Comparison of ENCODE assay signal across 8 cellular contexts in genomic region chr20:20466341-20466879, GRCh38.
DNase-seq lines count a peak whose midpoint lies in the region; ATAC-seq and TF ChIP-seq lines count a peak whose summit lies in the region.

No MANE protein-coding gene starts in this region.

- TF ChIP-seq CTCF in gastrocnemius medialis (IDR thresholded peaks at IDR 0.05 in 4 of 5, conservative IDR thresholded peaks at IDR 0.05 in 1 of 5) (no peak), progenitor cell of endocrine pancreas (IDR thresholded peaks at IDR 0.05; ENCODE audit: unreplicated experiment) (no peak)

- H3K9me3 Mint-ChIP-seq in activated CD4-positive, alpha-beta memory T cell treated with anti-CD3 and anti-CD28 coated beads for 36 hours = no peaks in the 10 kb centered on the region
- H3K9me3 Mint-ChIP-seq in progenitor cell of endocrine pancreas (ENCODE audit: low read depth) = no peaks in the 10 kb centered on the region

- H3K4me1 Mint-ChIP-seq in activated CD4-positive, alpha-beta memory T cell treated with anti-CD3 and anti-CD28 coated beads for 36 hours (ENCODE audit: low read depth) = peaks cover 24% of the 10 kb centered on the region
- peaks cover 12% of the 10 kb centered on the region for H3K4me1 Mint-ChIP-seq in progenitor cell of endocrine pancreas (ENCODE audit: low read depth)

- CTCF ChIA-PET in activated CD4-positive, alpha-beta memory T cell treated with anti-CD3 and anti-CD28 coated beads for 36 hours (lab: Charles Lee) = interaction anchor here (1.1 to 1.2 kb wide), 2 partner anchors 10 to 30 kb away, joined by 3 to 6 read pairs; no protein-coding TSS in a partner anchor

- H3K27me3 ChIP-seq in gastrocnemius medialis = no peaks in the 10 kb centered on the region

- peaks cover 19% of the 10 kb centered on the region for H3K36me3 Mint-ChIP-seq in activated CD4-positive, alpha-beta memory T cell treated with anti-CD3 and anti-CD28 coated beads for 36 hours
- peaks cover 10% of the 10 kb centered on the region for H3K36me3 Mint-ChIP-seq in progenitor cell of endocrine pancreas (ENCODE audit: insufficient read depth)

- H3K27ac Mint-ChIP-seq in activated CD4-positive, alpha-beta memory T cell treated with anti-CD3 and anti-CD28 coated beads for 36 hours = peak overlapping the region; percentile 81
- H3K27ac Mint-ChIP-seq in progenitor cell of endocrine pancreas = no peak overlapping the region

- POLR2A ChIA-PET in activated CD4-positive, alpha-beta memory T cell treated with anti-CD3 and anti-CD28 coated beads for 36 hours (lab: Charles Lee) = interaction anchor here (0.9 to 1.0 kb wide), 2 partner anchors 20 to 22 kb away, joined by 3 to 4 read pairs; no protein-coding TSS in a partner anchor

- TF ChIP-seq POLR2A in GM19193 (IDR thresholded peaks at IDR 0.05; ENCODE audit: extremely low read depth, insufficient read depth, insufficient read length) (peak; percentile 42), gastrocnemius medialis (IDR thresholded peaks at IDR 0.05) (no peak)

- DNase-seq in Daoy (ENCODE audit: low read depth) (peak; percentile 52), gastrocnemius medialis (no peak), germinal center (ENCODE audit: low spot score) (no peak), NOMO-1 (lab: John Stamatoyannopoulos, UW; ENCODE audit: unreplicated experiment in 2 of 2) (no peak), progenitor cell of endocrine pancreas (ENCODE audit: low spot score, unreplicated experiment) (no peak)
- peak; percentile 64 for DNase-seq in activated CD4-positive, alpha-beta memory T cell treated with anti-CD3 and anti-CD28 coated beads for 36 hours

- in situ Hi-C loops in gastrocnemius medialis (cut with MboI; ENCODE audit: low sequenced_read_pairs in 4 of 4) = no loop called here

- peaks cover 0 to 14% of the 10 kb centered on the region in 2 donors for H3K36me3 ChIP-seq in gastrocnemius medialis

- H3K9me3 ChIP-seq in gastrocnemius medialis = no peaks in the 10 kb centered on the region

- H3K4me3 Mint-ChIP-seq in activated CD4-positive, alpha-beta memory T cell treated with anti-CD3 and anti-CD28 coated beads for 36 hours = no peak overlapping the region
- no peak overlapping the region for H3K4me3 Mint-ChIP-seq in progenitor cell of endocrine pancreas (ENCODE audit: low read depth)

- intact Hi-C loops in activated CD4-positive, alpha-beta memory T cell treated with anti-CD3 and anti-CD28 coated beads for 36 hours (cut with micrococcal nuclease) = loop anchor here (1.0 kb wide), 1 partner anchor 25 kb away; no protein-coding TSS in a partner anchor
- intact Hi-C loops in gastrocnemius medialis (cut with DNase I; ENCODE audit: low total_unique reads) = no loop called here

- ATAC-seq in HG03135 (IDR thresholded peaks at IDR 0.05; ENCODE audit: unreplicated experiment) (peak; percentile 89), gastrocnemius medialis (peak; percentile 33 to 45)

- H3K27ac ChIP-seq in gastrocnemius medialis = no peak overlapping the region

- no peak overlapping the region for H3K4me3 ChIP-seq in gastrocnemius medialis

- no peaks in the 10 kb centered on the region for H3K27me3 Mint-ChIP-seq in activated CD4-positive, alpha-beta memory T cell treated with anti-CD3 and anti-CD28 coated beads for 36 hours
- H3K27me3 Mint-ChIP-seq in progenitor cell of endocrine pancreas = no peaks in the 10 kb centered on the region

- H3K4me1 ChIP-seq in gastrocnemius medialis = no peaks in the 10 kb centered on the region

Comparison
In these comparisons a context has a peak if more than half of its experiments do, and no peak if none do; other contexts are left out.
1. DNase-seq: peak in Daoy (single experiment) and activated CD4-positive, alpha-beta memory T cell treated with anti-CD3 and anti-CD28 coated beads for 36 hours (single experiment); none in gastrocnemius medialis (0 of 2), germinal center (single experiment), NOMO-1 (0 of 2) and progenitor cell of endocrine pancreas (single experiment).